19 cellular contexts compared by ENCODE assay signal in genomic region chr4:52945982-52946381, GRCh38.
DNase-seq lines count a peak whose midpoint lies in the region; ATAC-seq, FAIRE-seq and TF ChIP-seq lines count a peak whose summit lies in the region.
"Had no signal": no experiment of that assay in that cellular context is flagged by ENCODE, and none has a peak within 500 bp of the region (broad histone marks: within the 10 kb centered on the region; RNA-seq: fewer than 3 reads in every experiment).

No MANE protein-coding gene starts in this region.

- no peaks in the 10 kb centered on the region for H3K27me3 Mint-ChIP-seq in progenitor cell of endocrine pancreas
- H3K27me3 Mint-ChIP-seq: CD4-positive, alpha-beta memory T cell had no signal

- FAIRE-seq in islet of Langerhans (lab: Jason Lieb, UNC): peak; percentile 38
- FAIRE-seq: H54, HTR-8/SVneo had no signal

- H3K9me3 ChIP-seq in cardiac muscle cell (ENCODE audit: low read depth) (no peaks in the 10 kb centered on the region), right atrium auricular region (no peaks in the 10 kb centered on the region), right cardiac atrium (ENCODE audit: control insufficient read depth, low read length) (no peaks in the 10 kb centered on the region)
- H3K9me3 ChIP-seq: BLaER1 had no signal

- peaks cover under 1% of the 10 kb centered on the region for H3K9me3 Mint-ChIP-seq in progenitor cell of endocrine pancreas (ENCODE audit: low read depth)
- H3K9me3 Mint-ChIP-seq: CD14-positive monocyte; CD4-positive, alpha-beta memory T cell; GM23338 had no signal

- H3K27me3 ChIP-seq in cardiac muscle cell (no peaks in the 10 kb centered on the region), right atrium auricular region (no peaks in the 10 kb centered on the region), right cardiac atrium (ENCODE audit: control insufficient read depth, insufficient read depth) (no peaks in the 10 kb centered on the region)
- H3K27me3 ChIP-seq: BLaER1 had no signal

- H3K36me3 Mint-ChIP-seq in progenitor cell of endocrine pancreas (ENCODE audit: insufficient read depth): no peaks in the 10 kb centered on the region

- 72% methylated on average over 2 of the region's 2 CpGs for WGBS in right cardiac atrium

- H3K27ac Mint-ChIP-seq in progenitor cell of endocrine pancreas: no peak overlapping the region
- H3K27ac Mint-ChIP-seq: CD14-positive monocyte; CD4-positive, alpha-beta memory T cell; GM23338 had no signal

- intact Hi-C loops in left ventricle myocardium superior (cut with micrococcal nuclease) (no loop called here), right cardiac atrium (cut with DNase I) (no loop called here)

- DNase-seq in cardiac muscle cell (ENCODE audit: low read depth in 1 of 2, low spot score in 1 of 2): no peak
- DNase-seq in left ventricle myocardium superior: no peak
- no peak for DNase-seq in right atrium auricular region (ENCODE audit: low spot score)
- no peak for DNase-seq in right cardiac atrium
- DNase-seq in nucleus accumbens (lab: John Stamatoyannopoulos, UW): no peak
- no peak for DNase-seq in progenitor cell of endocrine pancreas (ENCODE audit: low spot score, unreplicated experiment)
- DNase-seq: CD4-positive, alpha-beta memory T cell; DMS153; DMS79; GF-D8; HCEC 1CT had no signal

- H3K4me3 ChIP-seq in cardiac muscle cell (no peak overlapping the region), right atrium auricular region (no peak overlapping the region), right cardiac atrium (ENCODE audit: low read length) (no peak overlapping the region)
- H3K4me3 ChIP-seq: BLaER1, GM23338 had no signal

- TF ChIP-seq CTCF in cardiac muscle cell (IDR thresholded peaks at IDR 0.05; ENCODE audit: low read depth, low read length): no peak
- no peak for TF ChIP-seq CTCF in right atrium auricular region (IDR thresholded peaks at IDR 0.05)
- no peak for TF ChIP-seq CTCF in progenitor cell of endocrine pancreas (IDR thresholded peaks at IDR 0.05; ENCODE audit: unreplicated experiment)

- H3K4me1 ChIP-seq in cardiac muscle cell (ENCODE audit: low read depth): peaks cover 40% of the 10 kb centered on the region
- peaks cover 0 to 15% of the 10 kb centered on the region in 2 donors for H3K4me1 ChIP-seq in right atrium auricular region
- peaks cover 3% of the 10 kb centered on the region for H3K4me1 ChIP-seq in right cardiac atrium (ENCODE audit: control insufficient read depth, insufficient read depth, low read length)

- H3K4me3 Mint-ChIP-seq in progenitor cell of endocrine pancreas (ENCODE audit: low read depth): no peak overlapping the region
- H3K4me3 Mint-ChIP-seq: CD14-positive monocyte; CD4-positive, alpha-beta memory T cell; GM23338 had no signal

- H3K27ac ChIP-seq in cardiac muscle cell (peak overlapping the region; percentile 85), right atrium auricular region (peak overlapping the region; percentile 65 to 85), right cardiac atrium (ENCODE audit: low read length) (no peak overlapping the region)
- H3K27ac ChIP-seq: 22Rv1, BLaER1 had no signal

- peaks cover 27% of the 10 kb centered on the region for H3K4me1 Mint-ChIP-seq in progenitor cell of endocrine pancreas (ENCODE audit: low read depth)
- H3K4me1 Mint-ChIP-seq: CD14-positive monocyte; CD4-positive, alpha-beta memory T cell had no signal

- no peaks in the 10 kb centered on the region for H3K36me3 ChIP-seq in cardiac muscle cell
- no peaks in the 10 kb centered on the region for H3K36me3 ChIP-seq in right atrium auricular region
- H3K36me3 ChIP-seq: BLaER1 had no signal

- ATAC-seq in left ventricle myocardium superior: no peak
- no peak for ATAC-seq in right cardiac atrium
- no peak for ATAC-seq in HG02970 (IDR thresholded peaks at IDR 0.05; ENCODE audit: low FRiP score, unreplicated experiment)
- ATAC-seq: GM23338 had no signal
